ENCODE assay signal across 8 cellular contexts in genomic region chr6:158068893-158069799, GRCh38.
DNase-seq lines count a peak whose midpoint lies in the region; ATAC-seq lines count a peak whose summit lies in the region.

No MANE protein-coding gene starts in this region.

- ATAC-seq in stimulated activated naive CD8-positive, alpha-beta T cell treated with anti-CD3 and anti-CD28 coated beads, Interleukin-15, Interleukin-2, amounts not matched to agents 100 U/mL and 50 U/mL, for 24 hours: no peak
- ATAC-seq in HG03139 (IDR thresholded peaks at IDR 0.05; ENCODE audit: unreplicated experiment) (no peak), GM21576 (IDR thresholded peaks at IDR 0.05; ENCODE audit: unreplicated experiment) (no peak), HG02870 (IDR thresholded peaks at IDR 0.05; ENCODE audit: unreplicated experiment) (no peak)

- H3K27me3 Mint-ChIP-seq in stimulated activated naive CD8-positive, alpha-beta T cell treated with anti-CD3 and anti-CD28 coated beads, Interleukin-15, Interleukin-2, amounts not matched to agents 100 ng/mL and 50 ng/mL, for 24 hours: no peaks in the 10 kb centered on the region

- peak overlapping the region; percentile 47 for H3K27ac Mint-ChIP-seq in stimulated activated naive CD8-positive, alpha-beta T cell treated with anti-CD3 and anti-CD28 coated beads, Interleukin-15, Interleukin-2, amounts not matched to agents 100 ng/mL and 50 ng/mL, for 24 hours

- no peak overlapping the region for H3K4me3 Mint-ChIP-seq in stimulated activated naive CD8-positive, alpha-beta T cell treated with anti-CD3 and anti-CD28 coated beads, Interleukin-15, Interleukin-2, amounts not matched to agents 100 ng/mL and 50 ng/mL, for 24 hours

- H3K4me1 Mint-ChIP-seq in stimulated activated naive CD8-positive, alpha-beta T cell treated with anti-CD3 and anti-CD28 coated beads, Interleukin-15, Interleukin-2, amounts not matched to agents 100 ng/mL and 50 ng/mL, for 24 hours (ENCODE audit: low read depth): peaks cover 35% of the 10 kb centered on the region

- no peak for DNase-seq in stimulated activated naive CD8-positive, alpha-beta T cell treated with anti-CD3 and anti-CD28 coated beads, Interleukin-15, Interleukin-2, amounts not matched to agents 100 U/mL and 50 U/mL, for 24 hours
- peak; percentile 11 for DNase-seq in amniotic stem cell (lab: John Stamatoyannopoulos, UW)
- peak; percentile 16 for DNase-seq in kidney glomerular epithelial cell (lab: John Stamatoyannopoulos, UW)
- no peak for DNase-seq in HuH-7 (ENCODE audit: low spot score)

- H3K9me3 Mint-ChIP-seq in stimulated activated naive CD8-positive, alpha-beta T cell treated with anti-CD3 and anti-CD28 coated beads, Interleukin-15, Interleukin-2, amounts not matched to agents 100 ng/mL and 50 ng/mL, for 24 hours: no peaks in the 10 kb centered on the region

- peaks cover 40% of the 10 kb centered on the region for H3K36me3 Mint-ChIP-seq in stimulated activated naive CD8-positive, alpha-beta T cell treated with anti-CD3 and anti-CD28 coated beads, Interleukin-15, Interleukin-2, amounts not matched to agents 100 ng/mL and 50 ng/mL, for 24 hours (ENCODE audit: low read depth)

Comparison
In these comparisons a context has a peak if more than half of its experiments do, and no peak if none do; other contexts are left out.
1. DNase-seq: peak in amniotic stem cell (single experiment) and kidney glomerular epithelial cell (single experiment); none in stimulated activated naive CD8-positive, alpha-beta T cell treated with anti-CD3 and anti-CD28 coated beads, Interleukin-15, Interleukin-2, amounts not matched to agents 100 U/mL and 50 U/mL, for 24 hours (single experiment) and HuH-7 (single experiment).